15 cellular contexts compared by ENCODE assay signal in the genomic region with DNA sequence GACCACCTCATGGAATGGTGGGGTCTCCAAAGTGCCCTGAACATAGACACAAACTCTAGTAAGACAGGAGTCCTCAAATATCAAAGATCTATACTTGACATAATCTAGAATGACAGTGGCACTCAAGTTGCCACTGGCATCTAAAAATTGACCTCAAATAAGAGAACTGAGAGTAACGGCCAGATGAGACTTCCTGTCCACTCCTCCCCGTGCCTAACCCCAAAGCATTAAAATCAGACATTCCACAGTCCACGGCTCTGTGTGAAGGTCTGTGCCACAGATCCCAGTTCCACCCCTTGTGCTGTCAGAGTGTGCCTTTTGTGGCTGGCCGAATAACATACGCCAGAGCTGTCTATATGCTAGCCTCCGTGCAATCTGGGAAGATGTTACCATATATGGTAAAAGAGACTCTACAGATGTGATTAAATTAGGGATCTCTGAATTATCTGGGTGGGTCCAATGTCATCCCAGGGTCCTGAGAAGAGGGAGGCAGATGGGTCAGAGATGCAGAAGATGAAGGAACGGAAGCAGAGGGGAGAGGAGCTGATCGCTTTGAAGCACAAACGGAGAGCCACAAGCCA. TPM values are rescaled to one million over a fixed set of nuclear protein-coding genes. Genes with fewer than 3 reads are reported as not detected.
DNase-seq lines count a peak whose midpoint lies in the region; ATAC-seq and TF ChIP-seq lines count a peak whose summit lies in the region.
"Had no signal": no experiment of that assay in that cellular context is flagged by ENCODE, and none has a peak within 500 bp of the region (broad histone marks: within the 10 kb centered on the region; RNA-seq: fewer than 3 reads in every experiment).

No MANE protein-coding gene starts in this region.

- TF ChIP-seq CTCF in CD4-positive, alpha-beta T cell (IDR thresholded peaks at IDR 0.05), result no peak
- no peak for TF ChIP-seq CTCF in HFFc6 (IDR thresholded peaks at IDR 0.05)
- no peak for TF ChIP-seq CTCF in neural crest cell (conservative IDR thresholded peaks at IDR 0.05)

- ATAC-seq in CD4-positive, alpha-beta T cell (ENCODE audit: poor library complexity), result no peak
- ATAC-seq: activated CD8-positive, alpha-beta memory T cell treated with anti-CD3 and anti-CD28 coated beads, Interleukin-2, amount 10 ng/mL, durations not matched to agents 7 days and 5 days had no signal

- no peaks in the 10 kb centered on the region for H3K27me3 Mint-ChIP-seq in CD4-positive, alpha-beta T cell
- H3K27me3 Mint-ChIP-seq in HFFc6 (ENCODE audit: insufficient read depth) (no peaks in the 10 kb centered on the region; the same call in 1 of the 2 replicates), neural crest cell (ENCODE audit: low read depth) (no peaks in the 10 kb centered on the region)
- no peaks in the 10 kb centered on the region for H3K27me3 Mint-ChIP-seq in activated naive CD8-positive, alpha-beta T cell treated with anti-CD3 and anti-CD28 coated beads for 36 hours
- H3K27me3 Mint-ChIP-seq: activated CD8-positive, alpha-beta memory T cell treated with anti-CD3 and anti-CD28 coated beads, Interleukin-2, amount 10 ng/mL, durations not matched to agents 7 days and 5 days had no signal

- H3K4me1 Mint-ChIP-seq in CD4-positive, alpha-beta T cell (ENCODE audit: low read depth), result peaks cover 18% of the 10 kb centered on the region
- H3K4me1 Mint-ChIP-seq in HFFc6 (ENCODE audit: low read depth) (peaks cover 20% of the 10 kb centered on the region), neural crest cell (peaks cover 15% of the 10 kb centered on the region)
- peaks cover 6% of the 10 kb centered on the region for H3K4me1 Mint-ChIP-seq in activated naive CD8-positive, alpha-beta T cell treated with anti-CD3 and anti-CD28 coated beads for 36 hours
- H3K4me1 Mint-ChIP-seq: activated CD8-positive, alpha-beta memory T cell treated with anti-CD3 and anti-CD28 coated beads, Interleukin-2, amount 10 ng/mL, durations not matched to agents 7 days and 5 days had no signal

- H3K9me3 Mint-ChIP-seq in CD4-positive, alpha-beta T cell, result no peaks in the 10 kb centered on the region
- H3K9me3 Mint-ChIP-seq in HFFc6 (no peaks in the 10 kb centered on the region), neural crest cell (no peaks in the 10 kb centered on the region)
- H3K9me3 Mint-ChIP-seq in activated naive CD8-positive, alpha-beta T cell treated with anti-CD3 and anti-CD28 coated beads for 36 hours, result no peaks in the 10 kb centered on the region
- H3K9me3 Mint-ChIP-seq: nephron had no signal

- H3K4me3 Mint-ChIP-seq in CD4-positive, alpha-beta T cell, result no peak overlapping the region
- H3K4me3 Mint-ChIP-seq in HFFc6 (no peak overlapping the region), neural crest cell (no peak overlapping the region)
- H3K4me3 Mint-ChIP-seq in activated naive CD8-positive, alpha-beta T cell treated with anti-CD3 and anti-CD28 coated beads for 36 hours, result no peak overlapping the region
- H3K4me3 Mint-ChIP-seq: activated CD8-positive, alpha-beta memory T cell treated with anti-CD3 and anti-CD28 coated beads, Interleukin-2, amount 10 ng/mL, durations not matched to agents 7 days and 5 days; nephron had no signal

- no peaks in the 10 kb centered on the region for H3K27me3 ChIP-seq in CD4-positive, alpha-beta T cell (ENCODE audit: control insufficient read depth, insufficient read depth, low read length)

- POLR2A ChIA-PET in CD4-positive, alpha-beta T cell (lab: Charles Lee), result no interaction called here

- no peaks in the 10 kb centered on the region for H3K9me3 ChIP-seq in CD4-positive, alpha-beta T cell (ENCODE audit: control insufficient read depth, low read length)

- CTCF ChIA-PET in CD4-positive, alpha-beta T cell (lab: Charles Lee), result no interaction called here

- peak overlapping the region; percentile 59 for H3K27ac Mint-ChIP-seq in CD4-positive, alpha-beta T cell
- H3K27ac Mint-ChIP-seq in HFFc6, result peak overlapping the region; percentile 6; the same call in 1 of the 2 replicates
- peak overlapping the region; percentile 47 for H3K27ac Mint-ChIP-seq in activated naive CD8-positive, alpha-beta T cell treated with anti-CD3 and anti-CD28 coated beads for 36 hours
- peak overlapping the region; percentile 24 for H3K27ac Mint-ChIP-seq in neural crest cell (ENCODE audit: unreplicated experiment)
- H3K27ac Mint-ChIP-seq: activated CD8-positive, alpha-beta memory T cell treated with anti-CD3 and anti-CD28 coated beads, Interleukin-2, amount 10 ng/mL, durations not matched to agents 7 days and 5 days had no signal

- H3K36me3 Mint-ChIP-seq in CD4-positive, alpha-beta T cell (ENCODE audit: low read depth), result peaks cover 87% of the 10 kb centered on the region
- H3K36me3 Mint-ChIP-seq in HFFc6 (ENCODE audit: low read depth), result peaks cover 56% of the 10 kb centered on the region
- peaks cover 31% of the 10 kb centered on the region for H3K36me3 Mint-ChIP-seq in activated naive CD8-positive, alpha-beta T cell treated with anti-CD3 and anti-CD28 coated beads for 36 hours
- peaks cover 27% of the 10 kb centered on the region for H3K36me3 Mint-ChIP-seq in neural crest cell (ENCODE audit: low read depth)

- intact Hi-C loops in CD4-positive, alpha-beta T cell (cut with DNase I, micrococcal nuclease), result no loop called here

- DNase-seq in CD4-positive, alpha-beta T cell, result no peak
- DNase-seq in HFFc6 (no peak), neural crest cell (ENCODE audit: low read depth, low spot score) (no peak), HPDE6-E6E7 (ENCODE audit: extremely low spot score) (no peak), activated gamma-delta T cell treated with Interleukin-2 at 50 U/mL for 16 hours (no peak)
- DNase-seq in activated naive CD8-positive, alpha-beta T cell treated with anti-CD3 and anti-CD28 coated beads for 36 hours, result no peak
- DNase-seq in stimulated activated naive CD4-positive, alpha-beta T cell (lab: John Stamatoyannopoulos, UW), result no peak
- DNase-seq: activated CD8-positive, alpha-beta memory T cell treated with anti-CD3 and anti-CD28 coated beads, Interleukin-2, amount 10 ng/mL, durations not matched to agents 7 days and 5 days; activated effector memory CD4-positive, alpha-beta T cell treated with anti-CD3 and anti-CD28 coated beads, Interleukin-2, amount 50 U/mL, for 16 hours; DMS53; erythroblast; NCI-H2029; retina; RPMI8226 had no signal

- no peak overlapping the region for H3K27ac ChIP-seq in CD4-positive, alpha-beta T cell (ENCODE audit: low read depth, low read length)

RNA-seq across cellular contexts. Expression of a gene that starts 21.0 kb away (rescaled TPM):
- total RNA-seq in CD4-positive, alpha-beta T cell, result under 1 TPM; 0.14 to 0.38 TPM
- total RNA-seq in HFFc6 (2021; fragmentation: NEBNext Ultra II Directional; extraction: Animal tissue kit (Norgen Biotek cat#: 25700)), result not detected
- 1 to 10 TPM; 2.0 to 2.5 TPM for total RNA-seq in activated naive CD8-positive, alpha-beta T cell treated with anti-CD3 and anti-CD28 coated beads for 36 hours
- not detected in 2 replicates for total RNA-seq in neural crest cell

RNA-seq across cellular contexts. Expression of a gene that starts 24.2 kb away (rescaled TPM):
- 100 to 1,000 TPM; 106 to 108 TPM for total RNA-seq in CD4-positive, alpha-beta T cell
- total RNA-seq in HFFc6 (2021; fragmentation: NEBNext Ultra II Directional; extraction: Animal tissue kit (Norgen Biotek cat#: 25700)), result 100 to 1,000 TPM in 3 of 6 experiments, 10 to 100 TPM in 3; 95.3 to 104 (median 100.0) TPM
- total RNA-seq in activated naive CD8-positive, alpha-beta T cell treated with anti-CD3 and anti-CD28 coated beads for 36 hours, result 100 to 1,000 TPM; 140 to 141 TPM
- total RNA-seq in neural crest cell, result 87.9 and 91.6 TPM in 2 replicates

RNA-seq across cellular contexts. Expression of a gene that starts 26.5 kb away (rescaled TPM):
- 1 to 10 TPM in 1 of 2 experiments, under 1 TPM in 1; 0.59 to 1.0 TPM for total RNA-seq in CD4-positive, alpha-beta T cell
- total RNA-seq in HFFc6 (2021; fragmentation: NEBNext Ultra II Directional; extraction: Animal tissue kit (Norgen Biotek cat#: 25700)), result under 1 TPM in 5 of 6 experiments, not detected in 1; 0.14 to 0.33 (median 0.15) TPM
- 1 to 10 TPM; 2.5 to 2.7 TPM for total RNA-seq in activated naive CD8-positive, alpha-beta T cell treated with anti-CD3 and anti-CD28 coated beads for 36 hours
- total RNA-seq in neural crest cell, result not detected in 2 replicates

RNA-seq across cellular contexts. Expression of a gene that starts 30.9 kb away (rescaled TPM):
- total RNA-seq in CD4-positive, alpha-beta T cell, result under 1 TPM; 0.69 to 0.98 TPM
- total RNA-seq in HFFc6 (2021; fragmentation: NEBNext Ultra II Directional; extraction: Animal tissue kit (Norgen Biotek cat#: 25700)), result under 1 TPM in 2 of 6 experiments, not detected in 4; 0.23 to 0.26 TPM
- 1 to 10 TPM; 3.7 TPM for total RNA-seq in activated naive CD8-positive, alpha-beta T cell treated with anti-CD3 and anti-CD28 coated beads for 36 hours
- total RNA-seq in neural crest cell, result 0.19 TPM in 1 of 2 replicates, not detected in the other

RNA-seq across cellular contexts. Expression of a gene that starts 47.5 kb away (rescaled TPM):
- 1 to 10 TPM; 3.9 to 4.9 TPM for total RNA-seq in CD4-positive, alpha-beta T cell
- 1 to 10 TPM; 1.9 to 2.9 (median 2.1) TPM for total RNA-seq in HFFc6 (2021; fragmentation: NEBNext Ultra II Directional; extraction: Animal tissue kit (Norgen Biotek cat#: 25700))
- 1 to 10 TPM; 4.9 to 5.5 TPM for total RNA-seq in activated naive CD8-positive, alpha-beta T cell treated with anti-CD3 and anti-CD28 coated beads for 36 hours
- 7.9 and 9.4 TPM in 2 replicates for total RNA-seq in neural crest cell

Comparison
In these comparisons a context has a peak if more than half of its experiments do, and no peak if none do; other contexts are left out.
1. H3K27ac Mint-ChIP-seq: peak in every context shown above with its lines; median percentile 59 in CD4-positive, alpha-beta T cell; 47 in activated naive CD8-positive, alpha-beta T cell treated with anti-CD3 and anti-CD28 coated beads for 36 hours; 24 in neural crest cell; 6 in HFFc6.